Comparison of ENCODE assay signal across 8 cellular contexts in genomic region chr21:44911384-44912157, GRCh38. TPM values are rescaled to one million over a fixed set of nuclear protein-coding genes. Genes with fewer than 3 reads are reported as not detected.
DNase-seq lines count a peak whose midpoint lies in the region; ATAC-seq and TF ChIP-seq lines count a peak whose summit lies in the region.

No MANE protein-coding gene starts in this region.

- H3K4me2 ChIP-seq in SK-N-SH: no peak overlapping the region

- H4K20me1 ChIP-seq in SK-N-SH (ENCODE audit: insufficient read depth): no peaks in the 10 kb centered on the region

- H3K36me3 ChIP-seq in BE2C (no peaks in the 10 kb centered on the region), SK-N-SH (replicated peaks in 1 of 2; ENCODE audit: control insufficient read depth in 1 of 2, insufficient read depth in 2 of 2, low read length in 1 of 2) (no peaks in the 10 kb centered on the region), ascending aorta (no peaks in the 10 kb centered on the region)

- no peak overlapping the region for H2AFZ ChIP-seq in SK-N-SH (ENCODE audit: low read depth)

- POLR2A ChIA-PET in SK-N-SH (lab: Yijun Ruan, JAX): no interaction called here

- 57% methylated on average over 7 of the region's 19 CpGs for WGBS in SK-N-SH (ENCODE audit: low lambda C conversion rate)

- H3K4me1 ChIP-seq in BE2C (no peaks in the 10 kb centered on the region), SK-N-SH (ENCODE audit: control insufficient read depth in 1 of 2, insufficient read depth in 2 of 2, low read depth in 1 of 2, low read length in 1 of 2) (peaks cover 5 to 17% of the 10 kb centered on the region in 2 experiments; a peak in 2 of 4 replicates), ascending aorta (peaks cover 0 to 13% of the 10 kb centered on the region in 2 donors)

- no peaks in the 10 kb centered on the region for H3K27me3 ChIP-seq in BE2C
- H3K27me3 ChIP-seq in SK-N-SH (ENCODE audit: insufficient read depth): no peaks in the 10 kb centered on the region; the same call in 1 of the 2 replicates
- H3K27me3 ChIP-seq in ascending aorta: no peaks in the 10 kb centered on the region

- H3K4me3 ChIP-seq in BE2C (ENCODE audit: low read depth, low read length): no peak overlapping the region
- H3K4me3 ChIP-seq in SK-N-SH (ENCODE audit: low read depth in 2 of 2, low read length in 1 of 2): no peak overlapping the region
- H3K4me3 ChIP-seq in ascending aorta: no peak overlapping the region

- DNase-seq in BE2C: no peak
- peak; percentile 73 for DNase-seq in SK-N-SH
- peak; percentile 49 to 82 for DNase-seq in ascending aorta (ENCODE audit: low spot score in 2 of 2)
- peak; percentile 80 to 91 for DNase-seq in left colon
- peak; percentile 45 for DNase-seq in stimulated activated naive CD4-positive, alpha-beta T cell treated with Interleukin-2 at 50 U/mL for 16 hours (lab: John Stamatoyannopoulos, UW)
- DNase-seq in SK-N-DZ (ENCODE audit: low spot score): no peak

- H3K9me3 ChIP-seq in BE2C (no peaks in the 10 kb centered on the region), SK-N-SH (no peaks in the 10 kb centered on the region), ascending aorta (no peaks in the 10 kb centered on the region)

- TF ChIP-seq RAD21 in SK-N-SH (IDR thresholded peaks at IDR 0.05; ENCODE audit: low read length): peak; percentile 21; the same call in 1 of the 2 replicates

- ATAC-seq in HG03095 (IDR thresholded peaks at IDR 0.05; ENCODE audit: unreplicated experiment) (peak; percentile 59), left colon (peak; percentile 84), GM18907 (IDR thresholded peaks at IDR 0.05; ENCODE audit: unreplicated experiment) (no peak)

- H3K9me2 ChIP-seq in SK-N-SH: no peaks in the 10 kb centered on the region

- H3K9ac ChIP-seq in SK-N-SH: no peak overlapping the region

- no peaks in the 10 kb centered on the region for H3K79me2 ChIP-seq in SK-N-SH (ENCODE audit: insufficient read depth)

- no peaks in the 10 kb centered on the region for H3F3A ChIP-seq in SK-N-SH (replicated peaks; ENCODE audit: insufficient read depth)

- CTCF ChIA-PET in SK-N-SH (lab: Yijun Ruan, JAX): interaction anchor here (1.5 to 2.5 kb wide), 3 partner anchors 18 to 226 kb away, joined by 4 to 9 read pairs (median 7); no protein-coding TSS in a partner anchor

- TF ChIP-seq CTCF in BE2C (IDR thresholded peaks at IDR 0.05; ENCODE audit: low read depth, low read length): peak; percentile 45
- peak; percentile 34 for TF ChIP-seq CTCF in SK-N-SH (IDR thresholded peaks at IDR 0.05)
- peak in 2 of 3 experiments; percentile 14 to 21 for TF ChIP-seq CTCF in ascending aorta (IDR thresholded peaks at IDR 0.05)

- no peak overlapping the region for H3K27ac ChIP-seq in SK-N-SH (ENCODE audit: low read depth in 2 of 2, low read length in 1 of 2)
- H3K27ac ChIP-seq in ascending aorta: no peak overlapping the region

- intact Hi-C loops in ascending aorta (cut with DNase I) (no loop called here), left colon (cut with DNase I, micrococcal nuclease) (no loop called here)

- no peak for TF ChIP-seq EP300 in SK-N-SH (IDR thresholded peaks at IDR 0.05; ENCODE audit: borderline replicate concordance in 1 of 2, low read depth in 1 of 2, low read length in 1 of 2)

TF ChIP-seq in SK-N-SH, 30 proteins besides CTCF, POLR2A, EP300 and RAD21:
- TF ChIP-seq NFIC (IDR thresholded peaks at IDR 0.05; ENCODE audit: borderline replicate concordance) (peak; percentile 91), TEAD4 (IDR thresholded peaks at IDR 0.05; ENCODE audit: borderline replicate concordance, insufficient read depth) (no peak), SIN3A (IDR thresholded peaks at IDR 0.05; ENCODE audit: borderline replicate concordance, low read depth, low read length) (no peak), RXRA (IDR thresholded peaks at IDR 0.05; ENCODE audit: borderline replicate concordance, low read depth) (no peak)
TF ChIP-seq in SK-N-SH: peak in this region for 1.

RNA-seq across cellular contexts. Expression of gene ITGB2, which starts 9.1 kb away (rescaled TPM):
- polyA plus RNA-seq in BE2C (2012; ENCODE audit: insufficient read depth, insufficient read length, low read depth): not detected
- polyA plus RNA-seq in SK-N-SH (2012; rRNA removed): 0.67 and 0.77 TPM in 2 replicates
- polyA plus RNA-seq in SK-N-SH (2012; cell fraction: cytosol; rRNA removed): 0.32 and 0.75 TPM in 2 replicates
- polyA plus RNA-seq in SK-N-SH (2012; cell fraction: nucleus; rRNA removed): 2.0 TPM in 2 replicates
- 65.5 TPM for total RNA-seq in ascending aorta
- 10 to 100 TPM in 1 of 2 donors, 1 to 10 TPM in 1; 6.8 to 33.1 TPM for total RNA-seq in left colon
- polyA plus RNA-seq in SK-N-DZ (2014; cell fraction: cytosol; rRNA removed): 0.07 TPM in 1 of 2 replicates, not detected in the other
- 0.13 TPM in 1 of 2 replicates, not detected in the other for polyA plus RNA-seq in SK-N-DZ (2014; cell fraction: nucleus; rRNA removed)

RNA-seq across cellular contexts. Expression of gene SLX9, which starts 28.3 kb away (rescaled TPM):
- polyA plus RNA-seq in BE2C (2012; ENCODE audit: insufficient read depth, insufficient read length, low read depth): 105 TPM
- polyA plus RNA-seq in SK-N-SH (2012; rRNA removed): 27.1 and 42.9 TPM in 2 replicates
- polyA plus RNA-seq in SK-N-SH (2012; cell fraction: cytosol; rRNA removed): 26.2 and 31.9 TPM in 2 replicates
- 27.3 and 39.5 TPM in 2 replicates for polyA plus RNA-seq in SK-N-SH (2012; cell fraction: nucleus; rRNA removed)
- total RNA-seq in ascending aorta (0.75 TPM), left colon (10 to 100 TPM; 22.3 to 30.5 TPM)
- 17.1 and 23.9 TPM in 2 replicates for polyA plus RNA-seq in SK-N-DZ (2014; cell fraction: cytosol; rRNA removed)
- polyA plus RNA-seq in SK-N-DZ (2014; cell fraction: nucleus; rRNA removed): 12.7 and 14.2 TPM in 2 replicates

RNA-seq across cellular contexts. Expression of gene PTTG1IP, which starts 38.1 kb away (rescaled TPM):
- polyA plus RNA-seq in BE2C (2012; ENCODE audit: insufficient read depth, insufficient read length, low read depth): 217 TPM
- 171 and 196 TPM in 2 replicates for polyA plus RNA-seq in SK-N-SH (2012; rRNA removed)
- 173 and 196 TPM in 2 replicates for polyA plus RNA-seq in SK-N-SH (2012; cell fraction: cytosol; rRNA removed)
- polyA plus RNA-seq in SK-N-SH (2012; cell fraction: nucleus; rRNA removed): 113 and 135 TPM in 2 replicates
- total RNA-seq in ascending aorta (468 TPM), left colon (100 to 1,000 TPM; 206 to 380 TPM)
- 183 and 199 TPM in 2 replicates for polyA plus RNA-seq in SK-N-DZ (2014; cell fraction: cytosol; rRNA removed)
- polyA plus RNA-seq in SK-N-DZ (2014; cell fraction: nucleus; rRNA removed): 130 and 133 TPM in 2 replicates

Comparison
In these comparisons a context has a peak if more than half of its experiments do, and no peak if none do; other contexts are left out.
1. DNase-seq: peak in SK-N-SH (single experiment), ascending aorta (2 of 2), left colon (2 of 2) and stimulated activated naive CD4-positive, alpha-beta T cell treated with Interleukin-2 at 50 U/mL for 16 hours (single experiment); none in BE2C (single experiment) and SK-N-DZ (single experiment).
2. RNA of gene SLX9, which starts 28.3 kb away (total RNA-seq): 22.3 to 30.5 TPM in left colon; 0.75 TPM in ascending aorta (single experiment); every median in the first group is over 10 times any median in the second.
3. Peak in every context shown above with its lines, with median percentiles within 50 percentile points of each other: CTCF ChIP-seq.